ENCODE assay signal across 1 cellular context in the genomic region with DNA sequence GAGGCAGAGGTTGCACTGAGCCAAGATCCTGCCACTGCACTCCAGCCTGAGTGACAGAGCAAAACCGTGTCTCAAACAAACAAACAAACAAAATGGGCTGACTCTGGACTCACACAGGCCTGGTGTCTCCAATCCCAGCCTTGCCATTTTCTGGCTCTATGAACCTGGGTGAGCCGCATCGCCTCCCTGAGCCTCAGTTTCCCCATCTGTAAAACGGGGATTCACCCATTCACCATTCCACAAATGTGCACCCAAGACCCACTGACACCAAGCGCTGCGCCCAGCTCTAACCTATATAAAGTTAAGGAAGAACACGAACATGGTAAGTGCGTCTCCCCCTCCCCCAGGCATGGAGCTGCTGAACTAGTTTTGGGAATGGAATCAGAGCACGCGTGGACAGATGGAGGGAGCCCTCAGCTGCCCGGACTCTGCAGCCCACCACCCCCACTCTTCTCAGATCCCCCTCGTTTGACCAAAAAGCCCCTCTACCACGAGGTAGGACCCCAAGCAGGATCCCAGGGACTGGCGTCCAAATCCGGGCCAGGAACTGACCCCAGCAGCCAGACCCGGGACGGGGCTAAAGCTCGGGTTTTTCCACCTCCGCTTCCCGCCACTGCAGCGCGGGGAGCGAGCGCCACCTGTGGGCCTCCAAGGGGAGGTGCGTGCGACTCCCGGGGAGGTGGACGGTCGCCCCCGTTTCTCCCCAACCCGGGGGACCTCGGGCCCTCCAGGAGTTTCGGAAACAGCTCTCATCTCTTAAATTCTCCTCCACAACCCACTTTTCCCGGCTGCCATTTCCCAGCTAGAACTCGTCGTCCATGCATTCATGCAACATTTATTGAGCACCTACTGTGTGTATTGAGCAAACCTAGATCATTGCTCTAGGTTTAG.
TF ChIP-seq lines count a peak whose summit lies in the region.

No MANE protein-coding gene starts in this region.

TF ChIP-seq in K562, 482 proteins besides CTCF, POLR2A, EP300 and RAD21 (continued from another document and continues in another):
- TF ChIP-seq ZHX1 (conservative IDR thresholded peaks at IDR 0.05; ENCODE audit: low read length): no peak
- TF ChIP-seq STAG1 (CRISPR knock-in tag; IDR thresholded peaks at IDR 0.05; ENCODE audit: borderline replicate concordance): peak; percentile 93
- peak; percentile 87 for TF ChIP-seq RB1 (IDR thresholded peaks at IDR 0.05; ENCODE audit: low read depth)
- TF ChIP-seq CXXC5 (CRISPR knock-in tag; IDR thresholded peaks at IDR 0.05): peak; percentile 51
- peak; percentile 58; the same call in 1 of the 2 replicates for TF ChIP-seq E2F1 (CRISPR knock-in tag; IDR thresholded peaks at IDR 0.05)
- TF ChIP-seq FOXA1 (IDR thresholded peaks at IDR 0.05; ENCODE audit: borderline replicate concordance): no peak
- TF ChIP-seq BCOR (IDR thresholded peaks at IDR 0.05): peak; percentile 85
- TF ChIP-seq ZNF384 (IDR thresholded peaks at IDR 0.05; ENCODE audit: low read depth, low read length): peak; percentile 57; the same call in 1 of the 2 replicates
- 0 out of 4 replicates have a peak, but pooled peaks of 1 of the 2 experiments have one; percentile 2 for TF ChIP-seq KDM1A (IDR thresholded peaks at IDR 0.05)
- no peak for TF ChIP-seq ZNF282 (CRISPR knock-in tag; IDR thresholded peaks at IDR 0.05)
- peak; percentile 72 for TF ChIP-seq EGR1 (conservative IDR thresholded peaks at IDR 0.05)
- peak; percentile 27; the same call in 1 of the 2 replicates for TF ChIP-seq SIN3B (IDR thresholded peaks at IDR 0.05; ENCODE audit: low read depth)
- TF ChIP-seq ADNP (tag; IDR thresholded peaks at IDR 0.05): peak; percentile 59; the same call in 1 of the 2 replicates
- TF ChIP-seq, protein P1, sequence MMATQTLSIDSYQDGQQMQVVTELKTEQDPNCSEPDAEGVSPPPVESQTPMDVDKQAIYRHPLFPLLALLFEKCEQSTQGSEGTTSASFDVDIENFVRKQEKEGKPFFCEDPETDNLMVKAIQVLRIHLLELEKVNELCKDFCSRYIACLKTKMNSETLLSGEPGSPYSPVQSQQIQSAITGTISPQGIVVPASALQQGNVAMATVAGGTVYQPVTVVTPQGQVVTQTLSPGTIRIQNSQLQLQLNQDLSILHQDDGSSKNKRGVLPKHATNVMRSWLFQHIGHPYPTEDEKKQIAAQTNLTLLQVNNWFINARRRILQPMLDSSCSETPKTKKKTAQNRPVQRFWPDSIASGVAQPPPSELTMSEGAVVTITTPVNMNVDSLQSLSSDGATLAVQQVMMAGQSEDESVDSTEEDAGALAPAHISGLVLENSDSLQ (IDR thresholded peaks at IDR 0.05): peak; percentile 65
- TF ChIP-seq NEUROD1 (IDR thresholded peaks at IDR 0.05; ENCODE audit: borderline replicate concordance, low read depth, low read length, partially characterized antibody): peak; percentile 11
- 0 out of 2 replicates have a peak, but pooled peaks have one; percentile 11 for TF ChIP-seq GATAD2A (IDR thresholded peaks at IDR 0.05)
- peak; percentile 95 for TF ChIP-seq ZKSCAN1 (IDR thresholded peaks at IDR 0.05; ENCODE audit: low read depth, low read length)
- TF ChIP-seq, protein P2, sequence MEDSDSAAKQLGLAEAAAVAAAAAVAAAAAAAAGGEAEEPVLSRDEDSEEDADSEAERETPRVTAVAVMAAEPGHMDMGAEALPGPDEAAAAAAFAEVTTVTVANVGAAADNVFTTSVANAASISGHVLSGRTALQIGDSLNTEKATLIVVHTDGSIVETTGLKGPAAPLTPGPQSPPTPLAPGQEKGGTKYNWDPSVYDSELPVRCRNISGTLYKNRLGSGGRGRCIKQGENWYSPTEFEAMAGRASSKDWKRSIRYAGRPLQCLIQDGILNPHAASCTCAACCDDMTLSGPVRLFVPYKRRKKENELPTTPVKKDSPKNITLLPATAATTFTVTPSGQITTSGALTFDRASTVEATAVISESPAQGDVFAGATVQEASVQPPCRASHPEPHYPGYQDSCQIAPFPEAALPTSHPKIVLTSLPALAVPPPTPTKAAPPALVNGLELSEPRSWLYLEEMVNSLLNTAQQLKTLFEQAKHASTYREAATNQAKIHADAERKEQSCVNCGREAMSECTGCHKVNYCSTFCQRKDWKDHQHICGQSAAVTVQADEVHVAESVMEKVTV (CRISPR knock-in tag; IDR thresholded peaks at IDR 0.05): peak; percentile 88
- peak; percentile 13; the same call in 1 of the 2 replicates for TF ChIP-seq TEAD4 (IDR thresholded peaks at IDR 0.05; ENCODE audit: low read length)
- no peak for TF ChIP-seq TEAD4 (CRISPR knock-in tag; IDR thresholded peaks at IDR 0.05; ENCODE audit: borderline replicate concordance)
- no peak for TF ChIP-seq BRD9 (IDR thresholded peaks at IDR 0.05; ENCODE audit: low read depth, partially characterized antibody)
- TF ChIP-seq RFX1 (IDR thresholded peaks at IDR 0.05): no peak
- peak in 1 of 2 experiments; percentile 71 for TF ChIP-seq E2F6 (IDR thresholded peaks at IDR 0.05; ENCODE audit: borderline replicate concordance in 1 of 2, extremely low read depth in 1 of 2, insufficient read depth in 1 of 2, insufficient read length in 1 of 2, low read depth in 1 of 2, low read length in 1 of 2, poor library complexity in 1 of 2, severe bottlenecking in 1 of 2)
- TF ChIP-seq ZNF121 (CRISPR knock-in tag; conservative IDR thresholded peaks at IDR 0.05): peak; percentile 77
- TF ChIP-seq TEAD1 (CRISPR knock-in tag; IDR thresholded peaks at IDR 0.05): peak; percentile 20 to 64; a peak in 2 of 4 replicates
- 0 out of 2 replicates have a peak, but pooled peaks have one; percentile 20 for TF ChIP-seq JUND (IDR thresholded peaks at IDR 0.05; ENCODE audit: borderline replicate concordance, low read depth, low read length)
- peak; percentile 15; the same call in 1 of the 3 replicates for TF ChIP-seq JUND (tag; IDR thresholded peaks at IDR 0.05; ENCODE audit: borderline replicate concordance, low read depth, low read length)
- TF ChIP-seq YY1 (IDR thresholded peaks at IDR 0.05; ENCODE audit: borderline replicate concordance in 1 of 3, control insufficient read depth in 1 of 3, extremely low read depth in 1 of 3, insufficient read depth in 3 of 3, insufficient read length in 1 of 3, insufficient replicate concordance in 2 of 3, low read depth in 1 of 3, low read length in 2 of 3): peak in 1 of 3 experiments; percentile 31
- TF ChIP-seq FOXK1 (CRISPR knock-in tag; IDR thresholded peaks at IDR 0.05; ENCODE audit: borderline replicate concordance): no peak
- TF ChIP-seq CTBP1 (IDR thresholded peaks at IDR 0.05; ENCODE audit: borderline replicate concordance): peak; percentile 33; the same call in 1 of the 2 replicates
- no peak for TF ChIP-seq FOXP1 (CRISPR knock-in tag; IDR thresholded peaks at IDR 0.05)
- peak; percentile 76; the same call in 1 of the 2 replicates for TF ChIP-seq XRCC5 (IDR thresholded peaks at IDR 0.05; ENCODE audit: low read depth, low read length)
- TF ChIP-seq CCNT2 (IDR thresholded peaks at IDR 0.05; ENCODE audit: borderline replicate concordance, extremely low read depth, insufficient read length, low read depth, low read length): peak; percentile 15
- peak; percentile 41; the same call in 1 of the 2 replicates for TF ChIP-seq EP400 (IDR thresholded peaks at IDR 0.05)
- TF ChIP-seq, protein P3, sequence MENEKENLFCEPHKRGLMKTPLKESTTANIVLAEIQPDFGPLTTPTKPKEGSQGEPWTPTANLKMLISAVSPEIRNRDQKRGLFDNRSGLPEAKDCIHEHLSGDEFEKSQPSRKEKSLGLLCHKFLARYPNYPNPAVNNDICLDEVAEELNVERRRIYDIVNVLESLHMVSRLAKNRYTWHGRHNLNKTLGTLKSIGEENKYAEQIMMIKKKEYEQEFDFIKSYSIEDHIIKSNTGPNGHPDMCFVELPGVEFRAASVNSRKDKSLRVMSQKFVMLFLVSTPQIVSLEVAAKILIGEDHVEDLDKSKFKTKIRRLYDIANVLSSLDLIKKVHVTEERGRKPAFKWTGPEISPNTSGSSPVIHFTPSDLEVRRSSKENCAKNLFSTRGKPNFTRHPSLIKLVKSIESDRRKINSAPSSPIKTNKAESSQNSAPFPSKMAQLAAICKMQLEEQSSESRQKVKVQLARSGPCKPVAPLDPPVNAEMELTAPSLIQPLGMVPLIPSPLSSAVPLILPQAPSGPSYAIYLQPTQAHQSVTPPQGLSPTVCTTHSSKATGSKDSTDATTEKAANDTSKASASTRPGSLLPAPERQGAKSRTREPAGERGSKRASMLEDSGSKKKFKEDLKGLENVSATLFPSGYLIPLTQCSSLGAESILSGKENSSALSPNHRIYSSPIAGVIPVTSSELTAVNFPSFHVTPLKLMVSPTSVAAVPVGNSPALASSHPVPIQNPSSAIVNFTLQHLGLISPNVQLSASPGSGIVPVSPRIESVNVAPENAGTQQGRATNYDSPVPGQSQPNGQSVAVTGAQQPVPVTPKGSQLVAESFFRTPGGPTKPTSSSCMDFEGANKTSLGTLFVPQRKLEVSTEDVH (IDR thresholded peaks at IDR 0.05; ENCODE audit: low read depth, partially characterized antibody): peak; percentile 77
- TF ChIP-seq CC2D1A (IDR thresholded peaks at IDR 0.05): peak; percentile 35; the same call in 1 of the 2 replicates
- no peak for TF ChIP-seq ZNF3 (CRISPR knock-in tag; IDR thresholded peaks at IDR 0.05)
- TF ChIP-seq SMC3 (conservative IDR thresholded peaks at IDR 0.05; ENCODE audit: insufficient read depth, low read depth, low read length): peak; percentile 92
- TF ChIP-seq CBFA2T3 (IDR thresholded peaks at IDR 0.05): no peak
- TF ChIP-seq POLR2H (tag; IDR thresholded peaks at IDR 0.05; ENCODE audit: low read depth): no peak
- TF ChIP-seq RBFOX2 (IDR thresholded peaks at IDR 0.05; ENCODE audit: low read depth, low read length): 0 out of 2 replicates have a peak, but pooled peaks have one; percentile 19
- TF ChIP-seq ZMIZ1 (IDR thresholded peaks at IDR 0.05; ENCODE audit: low read depth in 2 of 2, low read length in 2 of 2): no peak
- no peak for TF ChIP-seq CAMTA2 (CRISPR knock-in tag; conservative IDR thresholded peaks at IDR 0.05)
- TF ChIP-seq E2F3 (CRISPR knock-in tag; IDR thresholded peaks at IDR 0.05): peak; percentile 42; the same call in 1 of the 2 replicates
- TF ChIP-seq CEBPB (tag; IDR thresholded peaks at IDR 0.05): no peak
- peak; percentile 65; the same call in 1 of the 2 replicates for TF ChIP-seq ZSCAN29 (IDR thresholded peaks at IDR 0.05)
- peak; percentile 96 for TF ChIP-seq ZKSCAN8 (CRISPR knock-in tag; IDR thresholded peaks at IDR 0.05)
